In the genomic region with DNA sequence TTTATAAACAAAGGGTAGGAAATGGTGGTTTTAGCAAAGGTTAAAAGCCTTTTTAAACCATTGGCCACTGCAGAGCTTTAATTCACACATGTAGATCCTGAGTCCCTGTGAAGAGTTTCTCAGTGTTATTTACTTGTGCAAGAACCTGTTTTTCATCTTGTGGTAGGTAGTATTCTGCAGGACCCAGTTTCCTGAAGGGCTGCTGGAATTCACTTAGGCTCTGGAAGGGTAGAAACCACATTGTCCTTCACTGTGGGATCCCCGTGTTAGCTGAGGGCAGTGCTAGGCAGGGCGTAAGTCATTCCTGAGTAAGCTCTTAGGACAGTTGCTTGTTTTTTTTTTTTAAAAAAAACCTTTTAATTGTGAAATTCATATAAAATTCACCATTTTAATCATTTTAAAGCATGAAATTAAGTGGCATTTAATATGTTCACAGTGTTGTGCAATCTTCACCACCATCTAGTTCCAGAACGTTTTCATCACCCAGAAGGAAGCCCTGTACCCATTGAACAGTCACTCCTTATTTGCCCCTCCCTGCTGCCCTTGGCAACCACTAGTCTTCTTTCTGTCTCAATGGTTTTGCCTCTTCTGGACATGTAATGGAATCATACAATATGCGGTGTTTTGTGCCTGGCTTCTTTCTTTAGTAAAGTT, we compare ENCODE assay signal across 20 cellular contexts.
A peak's percentile ranks its signal among the peaks of the same experiment; 100 is the strongest.
DNase-seq lines count a peak whose midpoint lies in the region; ATAC-seq and TF ChIP-seq lines count a peak whose summit lies in the region.
"Had no signal": no experiment of that assay in that cellular context is flagged by ENCODE, and none has a peak within 500 bp of the region (broad histone marks: within the 10 kb centered on the region; RNA-seq: fewer than 3 reads in every experiment).

No MANE protein-coding gene starts in this region.

- DNase-seq in PC-3 (peak; percentile 19), fibroblast of the aortic adventitia (ENCODE audit: low read depth) (peak; percentile 40), osteocyte (ENCODE audit: extremely low spot score, unreplicated experiment) (no peak), HuH-7 (ENCODE audit: low spot score) (no peak), NCI-H1105 (lab: John Stamatoyannopoulos, UW) (no peak), RKO (ENCODE audit: low spot score) (no peak)
- no peak for DNase-seq in stimulated activated CD4-positive, alpha-beta T cell treated with anti-CD3 and anti-CD28 coated beads, Interleukin-12 subunit alpha, Interleukin-12 subunit beta, amount 100 ng/mL, for 4 hours
- DNase-seq: activated CD4-positive, alpha-beta T cell treated with anti-CD3 and anti-CD28 coated beads, Interleukin-2, amount 50 U/mL, for 48 hours; CD4-positive, CD25-positive, alpha-beta regulatory T cell; dorsolateral prefrontal cortex; gastrocnemius medialis; naive thymus-derived CD4-positive, alpha-beta T cell; NCI-H2107; SHP77 treated with DMSO at 0.1 percent for 48 hours; stimulated activated CD4-positive, alpha-beta T cell treated with anti-CD3 and anti-CD28 coated beads, Interleukin-4, amount 100 ng/mL, for 4 hours; T1000 had no signal

- TF ChIP-seq CTCF in PC-3 (conservative IDR thresholded peaks at IDR 0.05; ENCODE audit: low read depth, low read length) (no peak), fibroblast of the aortic adventitia (IDR thresholded peaks at IDR 0.05; ENCODE audit: insufficient read depth, low read length) (no peak), osteocyte (IDR thresholded peaks at IDR 0.05) (no peak)

- peak overlapping the region; percentile 71 for H3K27ac Mint-ChIP-seq in osteocyte (ENCODE audit: unreplicated experiment)
- H3K27ac Mint-ChIP-seq: naive thymus-derived CD4-positive, alpha-beta T cell; stimulated activated effector memory CD8-positive, alpha-beta T cell treated with anti-CD3 and anti-CD28 coated beads, Interleukin-12 subunit alpha, Interleukin-12 subunit beta, amount 100 ng/mL, for 72 hours had no signal

- H3K27ac ChIP-seq in HUES48 (ENCODE audit: low read depth, low read length) = peak overlapping the region; percentile 34
- no peak overlapping the region for H3K27ac ChIP-seq in PC-3 (ENCODE audit: low read length)
- H3K27ac ChIP-seq: gastrocnemius medialis had no signal

- H3K4me3 Mint-ChIP-seq in osteocyte (ENCODE audit: unreplicated experiment) = no peak overlapping the region
- H3K4me3 Mint-ChIP-seq: CD4-positive, CD25-positive, alpha-beta regulatory T cell; naive thymus-derived CD4-positive, alpha-beta T cell; stimulated activated effector memory CD8-positive, alpha-beta T cell treated with anti-CD3 and anti-CD28 coated beads, Interleukin-12 subunit alpha, Interleukin-12 subunit beta, amount 100 ng/mL, for 72 hours had no signal

- H3K79me2 ChIP-seq in PC-3 (ENCODE audit: low read length) = peaks cover 7% of the 10 kb centered on the region; the same call in 1 of the 2 replicates

- H3K9me3 ChIP-seq in HUES48 (ENCODE audit: control insufficient read depth, insufficient read depth, low read length) (no peaks in the 10 kb centered on the region), PC-3 (ENCODE audit: low read length) (no peaks in the 10 kb centered on the region)
- H3K9me3 ChIP-seq: gastrocnemius medialis had no signal

- no peak overlapping the region for H3K4me2 ChIP-seq in PC-3 (ENCODE audit: low read length)

- H3F3A ChIP-seq in PC-3 (ENCODE audit: low read length, unreplicated experiment) = no peaks in the 10 kb centered on the region

- peaks cover 6% of the 10 kb centered on the region for H3K9me3 Mint-ChIP-seq in osteocyte (ENCODE audit: unreplicated experiment)

- no TSS peak for BruUV-seq in PC-3 (replicated peaks; lab: Mats Ljungman, UMichigan)

- peaks cover 12% of the 10 kb centered on the region for H3K36me3 Mint-ChIP-seq in osteocyte (ENCODE audit: unreplicated experiment)
- H3K36me3 Mint-ChIP-seq: stimulated activated effector memory CD8-positive, alpha-beta T cell treated with anti-CD3 and anti-CD28 coated beads, Interleukin-12 subunit alpha, Interleukin-12 subunit beta, amount 100 ng/mL, for 72 hours had no signal

- POLR2A ChIA-PET in PC-3 (lab: Charles Lee; ENCODE audit: unreplicated experiment) = no interaction called here

- H3K4me3 ChIP-seq in HUES48 (ENCODE audit: low read depth, low read length) (no peak overlapping the region), PC-3 (ENCODE audit: low read length) (no peak overlapping the region), fibroblast of the aortic adventitia (ENCODE audit: low read depth, low read length) (no peak overlapping the region)
- H3K4me3 ChIP-seq: dorsolateral prefrontal cortex, gastrocnemius medialis, GM12878 had no signal

- H3K4me1 Mint-ChIP-seq in osteocyte (ENCODE audit: unreplicated experiment) = peaks cover 25% of the 10 kb centered on the region

- ATAC-seq in PC-3 = no peak
- ATAC-seq: gastrocnemius medialis; naive thymus-derived CD4-positive, alpha-beta T cell; sciatic nerve; stimulated activated effector memory CD8-positive, alpha-beta T cell treated with anti-CD3 and anti-CD28 coated beads, Interleukin-12 subunit alpha, Interleukin-12 subunit beta, amount 100 ng/mL, for 72 hours had no signal

- peaks cover 11% of the 10 kb centered on the region for H3K36me3 ChIP-seq in HUES48 (ENCODE audit: control insufficient read depth, insufficient read depth, low read length)
- no peaks in the 10 kb centered on the region for H3K36me3 ChIP-seq in PC-3 (ENCODE audit: low read depth, low read length)

- no peaks in the 10 kb centered on the region for H3K27me3 ChIP-seq in HUES48 (ENCODE audit: control insufficient read depth, insufficient read depth, low read length)
- no peaks in the 10 kb centered on the region for H3K27me3 ChIP-seq in PC-3 (ENCODE audit: low read length)
- H3K27me3 ChIP-seq: dorsolateral prefrontal cortex, gastrocnemius medialis had no signal

- H3K9ac ChIP-seq in HUES48 (ENCODE audit: low read depth, low read length) (no peak overlapping the region), PC-3 (ENCODE audit: low read length) (no peak overlapping the region)

- no peaks in the 10 kb centered on the region for H4K20me1 ChIP-seq in PC-3 (ENCODE audit: low read length)

- intact Hi-C loops in PC-3 (cut with micrococcal nuclease) = no loop called here

- no peaks in the 10 kb centered on the region for H3K27me3 Mint-ChIP-seq in osteocyte (ENCODE audit: unreplicated experiment)

- H3K4me1 ChIP-seq in HUES48 (ENCODE audit: control insufficient read depth, insufficient read depth, low read length) = peaks cover 49% of the 10 kb centered on the region
- peaks cover 21% of the 10 kb centered on the region for H3K4me1 ChIP-seq in PC-3 (ENCODE audit: insufficient read depth, low read length)

- H3K9me2 ChIP-seq in PC-3 (replicated peaks; ENCODE audit: low read length) = no peaks in the 10 kb centered on the region

- no peak overlapping the region for H2AFZ ChIP-seq in PC-3 (ENCODE audit: low read length)

- CTCF ChIA-PET in PC-3 (lab: Charles Lee) = no interaction called here

Comparison
In these comparisons a context has a peak if more than half of its experiments do, and no peak if none do; other contexts are left out.
1. DNase-seq: peak in PC-3 (single experiment) and fibroblast of the aortic adventitia (single experiment); none in osteocyte (single experiment), stimulated activated CD4-positive, alpha-beta T cell treated with anti-CD3 and anti-CD28 coated beads, Interleukin-12 subunit alpha, Interleukin-12 subunit beta, amount 100 ng/mL, for 4 hours (single experiment), HuH-7 (single experiment), NCI-H1105 (single experiment) and RKO (single experiment).